In genomic region chr5:146564036-146564762, GRCh38 we compare ENCODE assay signal across 29 cellular contexts. TPM values are rescaled to one million over a fixed set of nuclear protein-coding genes. Genes with fewer than 3 reads are reported as not detected.
DNase-seq lines count a peak whose midpoint lies in the region; ATAC-seq and TF ChIP-seq lines count a peak whose summit lies in the region.
"Had no signal": no experiment of that assay in that cellular context is flagged by ENCODE, and none has a peak within 500 bp of the region (broad histone marks: within the 10 kb centered on the region; RNA-seq: fewer than 3 reads in every experiment).

No MANE protein-coding gene starts in this region.

- no peak overlapping the region for H3K27ac Mint-ChIP-seq in CD8-positive, alpha-beta T cell
- H3K27ac Mint-ChIP-seq: activated naive CD8-positive, alpha-beta T cell treated with anti-CD3 and anti-CD28 coated beads for 36 hours; H9; naive thymus-derived CD8-positive, alpha-beta T cell; stimulated activated naive CD8-positive, alpha-beta T cell treated with anti-CD3 and anti-CD28 coated beads, Interleukin-15, amount 100 ng/mL, for 72 hours had no signal

- TF ChIP-seq CTCF in SK-N-SH (IDR thresholded peaks at IDR 0.05), result no peak
- TF ChIP-seq CTCF in CD8-positive, alpha-beta T cell (IDR thresholded peaks at IDR 0.05), result no peak

- peaks cover 2 to 26% of the 10 kb centered on the region in 2 experiments for H3K4me1 ChIP-seq in SK-N-SH (ENCODE audit: control insufficient read depth in 1 of 2, insufficient read depth in 2 of 2, low read depth in 1 of 2, low read length in 1 of 2)
- no peaks in the 10 kb centered on the region for H3K4me1 ChIP-seq in CD8-positive, alpha-beta T cell (ENCODE audit: insufficient read depth, low read length)
- H3K4me1 ChIP-seq: gastrocnemius medialis had no signal

- peaks cover 5% of the 10 kb centered on the region for H3K4me1 Mint-ChIP-seq in CD8-positive, alpha-beta T cell (ENCODE audit: low read depth)
- H3K4me1 Mint-ChIP-seq: stimulated activated naive CD8-positive, alpha-beta T cell treated with anti-CD3 and anti-CD28 coated beads, Interleukin-15, amount 100 ng/mL, for 72 hours had no signal

- H3K4me3 Mint-ChIP-seq in CD8-positive, alpha-beta T cell, result no peak overlapping the region
- H3K4me3 Mint-ChIP-seq: activated naive CD8-positive, alpha-beta T cell treated with anti-CD3 and anti-CD28 coated beads for 36 hours; H9; naive thymus-derived CD8-positive, alpha-beta T cell; stimulated activated naive CD8-positive, alpha-beta T cell treated with anti-CD3 and anti-CD28 coated beads, Interleukin-15, amount 100 ng/mL, for 72 hours had no signal

- WGBS in SK-N-SH (ENCODE audit: low lambda C conversion rate), result 43% methylated on average over 2 of the region's 2 CpGs

- CTCF ChIA-PET in SK-N-SH (lab: Yijun Ruan, JAX), result interaction anchor here (0.6 to 4.6 kb wide), 9 partner anchors 22 to 624 kb away, joined by 3 to 24 read pairs (median 3); no protein-coding TSS in a partner anchor
- CTCF ChIA-PET in CD8-positive, alpha-beta T cell (lab: Charles Lee), result interaction anchor here (1.0 to 1.3 kb wide), 2 partner anchors 31 to 403 kb away, joined by 3 to 4 read pairs; no protein-coding TSS in a partner anchor

- H3K9ac ChIP-seq in SK-N-SH, result no peak overlapping the region
- H3K9ac ChIP-seq: BLaER1 treated with 17β-estradiol and CSF1 and Interleukin-3, amounts not matched to agents 10 nM and 100 nM; KMS-11 had no signal

- no peak for ATAC-seq in SK-N-SH treated with all-trans-retinoic acid at 6 μM for 48 hours
- ATAC-seq in HG03378 (IDR thresholded peaks at IDR 0.05; ENCODE audit: unreplicated experiment), result no peak
- ATAC-seq in CD8-positive, alpha-beta T cell, result no peak
- ATAC-seq: gastrocnemius medialis; naive thymus-derived CD8-positive, alpha-beta T cell; right cardiac atrium; stimulated activated naive CD8-positive, alpha-beta T cell treated with anti-CD3 and anti-CD28 coated beads, Interleukin-15, amount 100 ng/mL, for 72 hours had no signal

- H3K4me2 ChIP-seq in SK-N-SH, result no peak overlapping the region
- H3K4me2 ChIP-seq: BLaER1 treated with 17β-estradiol and CSF1 and Interleukin-3, amounts not matched to agents 10 nM and 100 nM had no signal

- no peak for TF ChIP-seq EP300 in SK-N-SH (IDR thresholded peaks at IDR 0.05; ENCODE audit: borderline replicate concordance in 1 of 2, low read depth in 1 of 2, low read length in 1 of 2)

- no peaks in the 10 kb centered on the region for H3K27me3 ChIP-seq in SK-N-SH (ENCODE audit: insufficient read depth)
- H3K27me3 ChIP-seq in CD8-positive, alpha-beta T cell (ENCODE audit: insufficient read depth, low read length), result no peaks in the 10 kb centered on the region
- H3K27me3 ChIP-seq: BLaER1 treated with 17β-estradiol and CSF1 and Interleukin-3, amounts not matched to agents 10 nM and 100 nM; gastrocnemius medialis had no signal

- intact Hi-C loops in CD8-positive, alpha-beta T cell (cut with DNase I, micrococcal nuclease), result loop anchor here in 1 of 2 experiments (10.0 kb wide), 1 partner anchor 101 kb away; no protein-coding TSS in a partner anchor

- H4K20me1 ChIP-seq in SK-N-SH (ENCODE audit: insufficient read depth), result no peaks in the 10 kb centered on the region
- H4K20me1 ChIP-seq: BLaER1 treated with 17β-estradiol and CSF1 and Interleukin-3, amounts not matched to agents 10 nM and 100 nM had no signal

- no peak for TF ChIP-seq RAD21 in SK-N-SH (IDR thresholded peaks at IDR 0.05; ENCODE audit: low read length)

- H2AFZ ChIP-seq in SK-N-SH (ENCODE audit: low read depth), result peak overlapping the region; percentile 20; the same call in 1 of the 2 replicates

- H3K79me2 ChIP-seq in SK-N-SH (ENCODE audit: insufficient read depth), result no peaks in the 10 kb centered on the region

- no peak overlapping the region for H3K4me3 ChIP-seq in SK-N-SH (ENCODE audit: low read depth in 2 of 2, low read length in 1 of 2)
- no peak overlapping the region for H3K4me3 ChIP-seq in CD8-positive, alpha-beta T cell (ENCODE audit: low read depth, low read length)
- H3K4me3 ChIP-seq: BLaER1 treated with 17β-estradiol and CSF1 and Interleukin-3, amounts not matched to agents 10 nM and 100 nM; gastrocnemius medialis had no signal

- no peaks in the 10 kb centered on the region for H3K9me3 ChIP-seq in SK-N-SH
- H3K9me3 ChIP-seq in CD8-positive, alpha-beta T cell (ENCODE audit: low read length), result no peaks in the 10 kb centered on the region
- H3K9me3 ChIP-seq: BLaER1 treated with 17β-estradiol and CSF1 and Interleukin-3, amounts not matched to agents 10 nM and 100 nM; gastrocnemius medialis had no signal

- no peaks in the 10 kb centered on the region for H3K27me3 Mint-ChIP-seq in CD8-positive, alpha-beta T cell (ENCODE audit: low read depth)
- H3K27me3 Mint-ChIP-seq: activated naive CD8-positive, alpha-beta T cell treated with anti-CD3 and anti-CD28 coated beads for 36 hours had no signal

- H3K36me3 Mint-ChIP-seq in CD8-positive, alpha-beta T cell, result no peaks in the 10 kb centered on the region
- H3K36me3 Mint-ChIP-seq: activated naive CD8-positive, alpha-beta T cell treated with anti-CD3 and anti-CD28 coated beads for 36 hours; naive thymus-derived CD8-positive, alpha-beta T cell had no signal

- DNase-seq in SK-N-SH (no peak), SW480 (ENCODE audit: low spot score) (peak; percentile 37), islet precursor cell (peak; percentile 73), NCI-H510A (lab: John Stamatoyannopoulos, UW) (no peak), DMS 273 treated with DMSO at 0.1 percent for 48 hours (lab: John Stamatoyannopoulos, UW) (no peak)
- no peak for DNase-seq in CD8-positive, alpha-beta T cell
- DNase-seq: activated CD4-positive, alpha-beta T cell treated with anti-CD3 and anti-CD28 coated beads, Interleukin-2, amount 50 U/mL, for 48 hours; activated CD4-positive, CD25-positive, alpha-beta regulatory T cell; activated CD8-positive, alpha-beta memory T cell treated with anti-CD3 and anti-CD28 coated beads, Interleukin-2, amount 50 U/mL, for 48 hours; activated naive CD8-positive, alpha-beta T cell treated with anti-CD3 and anti-CD28 coated beads for 36 hours; gastrocnemius medialis; H9; kidney glomerular epithelial cell; mesenchymal stem cell; naive thymus-derived CD8-positive, alpha-beta T cell; NCI-H1048; NCI-H524 treated with DMSO at 0.1 percent for 48 hours; right cardiac atrium; stimulated activated naive CD8-positive, alpha-beta T cell treated with anti-CD3 and anti-CD28 coated beads, Interleukin-15, amount 100 ng/mL, for 72 hours; T1000 had no signal

- H3K9me2 ChIP-seq in SK-N-SH, result no peaks in the 10 kb centered on the region

- H3K36me3 ChIP-seq in SK-N-SH (replicated peaks in 1 of 2; ENCODE audit: control insufficient read depth in 1 of 2, insufficient read depth in 2 of 2, low read length in 1 of 2), result no peaks in the 10 kb centered on the region
- H3K36me3 ChIP-seq in CD8-positive, alpha-beta T cell (ENCODE audit: insufficient read depth, low read length), result no peaks in the 10 kb centered on the region
- H3K36me3 ChIP-seq: BLaER1 treated with 17β-estradiol and CSF1 and Interleukin-3, amounts not matched to agents 10 nM and 100 nM; gastrocnemius medialis had no signal

- no peak overlapping the region for H3K27ac ChIP-seq in SK-N-SH (ENCODE audit: low read depth in 2 of 2, low read length in 1 of 2)
- H3K27ac ChIP-seq in CD8-positive, alpha-beta T cell (ENCODE audit: low read depth, low read length), result no peak overlapping the region
- H3K27ac ChIP-seq: BLaER1 treated with 17β-estradiol and CSF1 and Interleukin-3, amounts not matched to agents 10 nM and 100 nM; gastrocnemius medialis; KMS-11 had no signal

- POLR2A ChIA-PET in SK-N-SH (lab: Yijun Ruan, JAX), result no interaction called here
- POLR2A ChIA-PET in CD8-positive, alpha-beta T cell (lab: Charles Lee), result no interaction called here

- no peaks in the 10 kb centered on the region for H3K9me3 Mint-ChIP-seq in CD8-positive, alpha-beta T cell
- H3K9me3 Mint-ChIP-seq: activated naive CD8-positive, alpha-beta T cell treated with anti-CD3 and anti-CD28 coated beads for 36 hours; naive thymus-derived CD8-positive, alpha-beta T cell; stimulated activated naive CD8-positive, alpha-beta T cell treated with anti-CD3 and anti-CD28 coated beads, Interleukin-15, amount 100 ng/mL, for 72 hours had no signal

- peaks cover 14% of the 10 kb centered on the region for H3F3A ChIP-seq in SK-N-SH (replicated peaks; ENCODE audit: insufficient read depth)

TF ChIP-seq in SK-N-SH, 30 proteins besides CTCF, POLR2A, EP300 and RAD21:
- TF ChIP-seq SIN3A (IDR thresholded peaks at IDR 0.05; ENCODE audit: borderline replicate concordance, low read depth, low read length), result no peak
- no peak for TF ChIP-seq SMC3 (IDR thresholded peaks at IDR 0.05; ENCODE audit: low read depth, low read length)
- 0 out of 2 replicates have a peak, but pooled peaks have one; percentile 7 for TF ChIP-seq JUND (IDR thresholded peaks at IDR 0.05)
TF ChIP-seq in SK-N-SH: peak in this region for 1.

TF ChIP-seq in SK-N-SH treated with all-trans-retinoic acid at 6 μM for 48 hours, 23 proteins besides CTCF, POLR2A, EP300 and RAD21 (continues in another document):
- no peak for TF ChIP-seq ARNTL (CRISPR knock-in tag; IDR thresholded peaks at IDR 0.05; ENCODE audit: borderline replicate concordance, low read depth)
- TF ChIP-seq ZFP3 (CRISPR knock-in tag; IDR thresholded peaks at IDR 0.05), result no peak
- no peak for TF ChIP-seq GLIS3 (CRISPR knock-in tag; IDR thresholded peaks at IDR 0.05)
- no peak for TF ChIP-seq ZNF565 (CRISPR knock-in tag; conservative IDR thresholded peaks at IDR 0.05; ENCODE audit: low read depth)

RNA-seq across cellular contexts. Expression of gene GPR151, which starts 48.2 kb away (rescaled TPM):
- polyA plus RNA-seq in SK-N-SH (2012; rRNA removed), result not detected in 2 replicates
- polyA plus RNA-seq in SK-N-SH (2012; cell fraction: cytosol; rRNA removed), result not detected in 2 replicates
- not detected in 2 replicates for polyA plus RNA-seq in SK-N-SH (2012; cell fraction: nucleus; rRNA removed)
- not detected for total RNA-seq in CD8-positive, alpha-beta T cell
- total RNA-seq: A673; activated naive CD8-positive, alpha-beta T cell treated with anti-CD3 and anti-CD28 coated beads for 36 hours; chondrocyte; gastrocnemius medialis; H9; naive thymus-derived CD8-positive, alpha-beta T cell; osteocyte; right cardiac atrium; RPMI7951 had no signal
- polyA plus RNA-seq: esophagus; naive thymus-derived CD8-positive, alpha-beta T cell; right cardiac atrium had no signal

Comparison
In these comparisons a context has a peak if more than half of its experiments do, and no peak if none do; other contexts are left out.
1. DNase-seq: peak in SW480 (single experiment) and islet precursor cell (single experiment); none in SK-N-SH (single experiment), NCI-H510A (single experiment), DMS 273 treated with DMSO at 0.1 percent for 48 hours (single experiment) and CD8-positive, alpha-beta T cell (0 of 7).